ENCODE assay signal across 1 cellular context in genomic region chr14:76769636-76770292, GRCh38.
TF ChIP-seq lines count a peak whose summit lies in the region.

No MANE protein-coding gene starts in this region.

TF ChIP-seq in H1, 55 proteins besides CTCF, POLR2A, EP300 and RAD21:
- TF ChIP-seq YY1 (IDR thresholded peaks at IDR 0.05; ENCODE audit: low read depth, low read length) (no peak), SRF (IDR thresholded peaks at IDR 0.05; ENCODE audit: low read depth, low read length) (no peak), GABPA (IDR thresholded peaks at IDR 0.05; ENCODE audit: borderline replicate concordance, insufficient read depth, low read length) (no peak), CHD2 (IDR thresholded peaks at IDR 0.05; ENCODE audit: low read length) (no peak), KDM5A (IDR thresholded peaks at IDR 0.05; ENCODE audit: low read length) (no peak), E2F6 (IDR thresholded peaks at IDR 0.05) (no peak), POU5F1 (IDR thresholded peaks at IDR 0.05; ENCODE audit: low read depth, low read length) (no peak), KDM1A (IDR thresholded peaks at IDR 0.05; ENCODE audit: borderline replicate concordance, low read length) (no peak)
